Comparison of ENCODE assay signal across 14 cellular contexts in genomic region chr12:125114365-125115141, GRCh38. TPM values are rescaled to one million over a fixed set of nuclear protein-coding genes. Genes with fewer than 3 reads are reported as not detected.
DNase-seq lines count a peak whose midpoint lies in the region; ATAC-seq lines count a peak whose summit lies in the region.
"Had no signal": no experiment of that assay in that cellular context is flagged by ENCODE, and none has a peak within 500 bp of the region (broad histone marks: within the 10 kb centered on the region; RNA-seq: fewer than 3 reads in every experiment).

No MANE protein-coding gene starts in this region.

- intact Hi-C loops in activated CD4-positive, alpha-beta memory T cell treated with anti-CD3 and anti-CD28 coated beads for 36 hours (cut with micrococcal nuclease) = no loop called here

- CTCF ChIA-PET in activated CD4-positive, alpha-beta memory T cell treated with anti-CD3 and anti-CD28 coated beads for 36 hours (lab: Charles Lee) = no interaction called here
- CTCF ChIA-PET in activated CD4-positive, alpha-beta memory T cell treated with anti-CD3 and anti-CD28 coated beads, Interleukin-2, amount 10 ng/mL, durations not matched to agents 7 days and 5 days (lab: Charles Lee) = no interaction called here

- peak; percentile 48 for DNase-seq in activated CD4-positive, alpha-beta memory T cell treated with anti-CD3 and anti-CD28 coated beads for 36 hours
- no peak for DNase-seq in activated CD4-positive, alpha-beta memory T cell treated with anti-CD3 and anti-CD28 coated beads, Interleukin-2, amount 10 ng/mL, durations not matched to agents 7 days and 5 days
- DNase-seq in natural killer cell treated with Interleukin-12 subunit alpha and Interleukin-12 subunit beta and Interleukin-15 and Interleukin-18, amount 100 ng/mL, for 72 hours (ENCODE audit: low spot score) = no peak
- no peak for DNase-seq in DMS53 treated with DMSO at 0.1 percent for 48 hours (lab: John Stamatoyannopoulos, UW; ENCODE audit: unreplicated experiment)
- no peak for DNase-seq in activated gamma-delta T cell (lab: John Stamatoyannopoulos, UW)
- no peak for DNase-seq in NCI-H69 (lab: John Stamatoyannopoulos, UW)
- DNase-seq: caudate nucleus, DMS79 treated with DMSO at 0.1 percent for 48 hours, NCI-H2081 treated with DMSO at 0.1 percent for 48 hours, NCI-H774 had no signal

- POLR2A ChIA-PET in activated CD4-positive, alpha-beta memory T cell treated with anti-CD3 and anti-CD28 coated beads for 36 hours (lab: Charles Lee) = no interaction called here
- POLR2A ChIA-PET in activated CD4-positive, alpha-beta memory T cell treated with anti-CD3 and anti-CD28 coated beads, Interleukin-2, amount 10 ng/mL, durations not matched to agents 7 days and 5 days (lab: Charles Lee) = no interaction called here

- H3K9me3 Mint-ChIP-seq in activated CD4-positive, alpha-beta memory T cell treated with anti-CD3 and anti-CD28 coated beads for 36 hours = no peaks in the 10 kb centered on the region
- no peaks in the 10 kb centered on the region for H3K9me3 Mint-ChIP-seq in activated CD4-positive, alpha-beta memory T cell treated with anti-CD3 and anti-CD28 coated beads, Interleukin-2, amount 10 ng/mL, durations not matched to agents 7 days and 5 days
- H3K9me3 Mint-ChIP-seq in natural killer cell treated with Interleukin-12 subunit alpha and Interleukin-12 subunit beta and Interleukin-15 and Interleukin-18, amount 100 ng/mL, for 72 hours = no peaks in the 10 kb centered on the region

- H3K4me3 Mint-ChIP-seq in activated CD4-positive, alpha-beta memory T cell treated with anti-CD3 and anti-CD28 coated beads for 36 hours = no peak overlapping the region
- no peak overlapping the region for H3K4me3 Mint-ChIP-seq in activated CD4-positive, alpha-beta memory T cell treated with anti-CD3 and anti-CD28 coated beads, Interleukin-2, amount 10 ng/mL, durations not matched to agents 7 days and 5 days
- no peak overlapping the region for H3K4me3 Mint-ChIP-seq in natural killer cell treated with Interleukin-12 subunit alpha and Interleukin-12 subunit beta and Interleukin-15 and Interleukin-18, amount 100 ng/mL, for 72 hours
- H3K4me3 Mint-ChIP-seq: CD14-positive monocyte had no signal

- H3K36me3 Mint-ChIP-seq in activated CD4-positive, alpha-beta memory T cell treated with anti-CD3 and anti-CD28 coated beads for 36 hours = peaks cover 16% of the 10 kb centered on the region
- peaks cover 3% of the 10 kb centered on the region for H3K36me3 Mint-ChIP-seq in activated CD4-positive, alpha-beta memory T cell treated with anti-CD3 and anti-CD28 coated beads, Interleukin-2, amount 10 ng/mL, durations not matched to agents 7 days and 5 days (ENCODE audit: low read depth)
- peaks cover 18% of the 10 kb centered on the region for H3K36me3 Mint-ChIP-seq in natural killer cell treated with Interleukin-12 subunit alpha and Interleukin-12 subunit beta and Interleukin-15 and Interleukin-18, amount 100 ng/mL, for 72 hours

- H3K4me1 Mint-ChIP-seq in activated CD4-positive, alpha-beta memory T cell treated with anti-CD3 and anti-CD28 coated beads for 36 hours (ENCODE audit: low read depth) = no peaks in the 10 kb centered on the region
- no peaks in the 10 kb centered on the region for H3K4me1 Mint-ChIP-seq in activated CD4-positive, alpha-beta memory T cell treated with anti-CD3 and anti-CD28 coated beads, Interleukin-2, amount 10 ng/mL, durations not matched to agents 7 days and 5 days
- peaks cover 0 to 6% of the 10 kb centered on the region in 2 donors for H3K4me1 Mint-ChIP-seq in natural killer cell treated with Interleukin-12 subunit alpha and Interleukin-12 subunit beta and Interleukin-15 and Interleukin-18, amount 100 ng/mL, for 72 hours (ENCODE audit: low read depth in 2 of 2)
- H3K4me1 Mint-ChIP-seq: CD14-positive monocyte had no signal

- no peak overlapping the region for H3K27ac Mint-ChIP-seq in activated CD4-positive, alpha-beta memory T cell treated with anti-CD3 and anti-CD28 coated beads for 36 hours
- H3K27ac Mint-ChIP-seq in activated CD4-positive, alpha-beta memory T cell treated with anti-CD3 and anti-CD28 coated beads, Interleukin-2, amount 10 ng/mL, durations not matched to agents 7 days and 5 days = no peak overlapping the region
- H3K27ac Mint-ChIP-seq in natural killer cell treated with Interleukin-12 subunit alpha and Interleukin-12 subunit beta and Interleukin-15 and Interleukin-18, amount 100 ng/mL, for 72 hours = no peak overlapping the region

- ATAC-seq in GM21360 (IDR thresholded peaks at IDR 0.05; ENCODE audit: unreplicated experiment) (peak; percentile 60), HG03108 (IDR thresholded peaks at IDR 0.05; ENCODE audit: unreplicated experiment) (peak; percentile 69)
- ATAC-seq in natural killer cell treated with Interleukin-12 subunit alpha and Interleukin-12 subunit beta and Interleukin-15 and Interleukin-18, amount 100 ng/mL, for 72 hours = peak; percentile 61 to 76
- ATAC-seq: HepG2 had no signal

- H3K27me3 Mint-ChIP-seq in activated CD4-positive, alpha-beta memory T cell treated with anti-CD3 and anti-CD28 coated beads for 36 hours = no peaks in the 10 kb centered on the region
- H3K27me3 Mint-ChIP-seq in activated CD4-positive, alpha-beta memory T cell treated with anti-CD3 and anti-CD28 coated beads, Interleukin-2, amount 10 ng/mL, durations not matched to agents 7 days and 5 days = no peaks in the 10 kb centered on the region
- no peaks in the 10 kb centered on the region for H3K27me3 Mint-ChIP-seq in natural killer cell treated with Interleukin-12 subunit alpha and Interleukin-12 subunit beta and Interleukin-15 and Interleukin-18, amount 100 ng/mL, for 72 hours

RNA-seq across cellular contexts. Expression of gene AACS, which starts 49.3 kb away (rescaled TPM):
- 10 to 100 TPM; 17.3 to 17.6 TPM for total RNA-seq in activated CD4-positive, alpha-beta memory T cell treated with anti-CD3 and anti-CD28 coated beads for 36 hours
- 10 to 100 TPM; 17.1 to 17.2 TPM for total RNA-seq in activated CD4-positive, alpha-beta memory T cell treated with anti-CD3 and anti-CD28 coated beads, Interleukin-2, amount 10 ng/mL, durations not matched to agents 7 days and 5 days
- total RNA-seq in natural killer cell treated with Interleukin-12 subunit alpha and Interleukin-12 subunit beta and Interleukin-15 and Interleukin-18, amount 100 ng/mL, for 72 hours = 10 to 100 TPM; 36.7 to 54.6 TPM
